Comparison of ENCODE assay signal across 8 cellular contexts in genomic region chr11:49526240-49526829, GRCh38.
DNase-seq lines count a peak whose midpoint lies in the region; ATAC-seq and TF ChIP-seq lines count a peak whose summit lies in the region.
"Not testable (repeated sequence)": the region's sequence is repeated elsewhere in the genome, so short reads cannot be mapped to it uniquely, and the experiment has no call there.

No MANE protein-coding gene starts in this region.

- POLR2A ChIA-PET in HEK293T (lab: Yijun Ruan, JAX): not testable (repeated sequence)

- ATAC-seq in GM18508 (IDR thresholded peaks at IDR 0.05; ENCODE audit: insufficient read depth, unreplicated experiment): peak; percentile 87
- peak; percentile 69 to 79 for ATAC-seq in right cardiac atrium

- not testable (repeated sequence) for H3K27ac ChIP-seq in breast epithelium; right cardiac atrium (ENCODE audit: low read length)

- not testable (repeated sequence) for H3K4me1 ChIP-seq in breast epithelium; right cardiac atrium (ENCODE audit: control insufficient read depth, insufficient read depth, low read length)

- H3K9me3 Mint-ChIP-seq in progenitor cell of endocrine pancreas (ENCODE audit: low read depth): not testable (repeated sequence)

- H3K4me1 Mint-ChIP-seq in progenitor cell of endocrine pancreas (ENCODE audit: low read depth): not testable (repeated sequence)

- not testable (repeated sequence) for H3K36me3 Mint-ChIP-seq in progenitor cell of endocrine pancreas (ENCODE audit: insufficient read depth)

- not testable (repeated sequence) for H3K4me3 ChIP-seq in AG10803 (ENCODE audit: low read length); breast epithelium; right cardiac atrium (ENCODE audit: low read length)

- H3K27me3 ChIP-seq in breast epithelium; right cardiac atrium (ENCODE audit: control insufficient read depth, insufficient read depth): not testable (repeated sequence)

- H3K4me3 Mint-ChIP-seq in progenitor cell of endocrine pancreas (ENCODE audit: low read depth): not testable (repeated sequence)

- H3K27ac Mint-ChIP-seq in progenitor cell of endocrine pancreas: not testable (repeated sequence)

- H3K36me3 ChIP-seq in breast epithelium: not testable (repeated sequence)

- DNase-seq in AG10803 (ENCODE audit: low read depth) (peak; percentile 57), HEK293T (ENCODE audit: extremely low spot score) (peak; percentile 1), HT1080 (ENCODE audit: low read depth) (peak; percentile 64), RPMI7951 (ENCODE audit: low read depth) (peak; percentile 25), right cardiac atrium (peak in 1 of 3 donors; percentile 11)
- DNase-seq in breast epithelium (ENCODE audit: low spot score in 2 of 2); progenitor cell of endocrine pancreas (ENCODE audit: low spot score, unreplicated experiment): not testable (repeated sequence)

- intact Hi-C loops in breast epithelium (cut with DNase I; ENCODE audit: low total_unique reads); right cardiac atrium (cut with DNase I): not testable (repeated sequence)

- TF ChIP-seq CTCF in AG10803 (conservative IDR thresholded peaks at IDR 0.05; ENCODE audit: low read length) (peak; percentile 59), breast epithelium (IDR thresholded peaks at IDR 0.05) (peak in 2 of 3 donors; percentile 50 to 60), progenitor cell of endocrine pancreas (IDR thresholded peaks at IDR 0.05; ENCODE audit: unreplicated experiment) (peak; percentile 72)

- not testable (repeated sequence) for H3K9me3 ChIP-seq in breast epithelium; right cardiac atrium (ENCODE audit: control insufficient read depth, low read length)

- not testable (repeated sequence) for TF ChIP-seq POLR2A in breast epithelium (IDR thresholded peaks at IDR 0.05)

- CTCF ChIA-PET in HEK293T (lab: Yijun Ruan, JAX): not testable (repeated sequence)

- H3K27me3 Mint-ChIP-seq in progenitor cell of endocrine pancreas: not testable (repeated sequence)

- 15% methylated on average over 1 of the region's 1 CpG for WGBS in right cardiac atrium
